16 cellular contexts compared by ENCODE assay signal in genomic region chr3:53238881-53239280, GRCh38. TPM values are rescaled to one million over a fixed set of nuclear protein-coding genes. Genes with fewer than 3 reads are reported as not detected.
DNase-seq lines count a peak whose midpoint lies in the region; ATAC-seq, FAIRE-seq and TF ChIP-seq lines count a peak whose summit lies in the region.
"Had no signal": no experiment of that assay in that cellular context is flagged by ENCODE, and none has a peak within 500 bp of the region (broad histone marks: within the 10 kb centered on the region; RNA-seq: fewer than 3 reads in every experiment).

No MANE protein-coding gene starts in this region.

- no peak for ATAC-seq in stimulated activated naive CD8-positive, alpha-beta T cell treated with anti-CD3 and anti-CD28 coated beads, Interleukin-15, amount 100 ng/mL, for 72 hours

- no peak overlapping the region for H4K8ac ChIP-seq in H9 (replicated peaks; ENCODE audit: insufficient read length, low read depth, low read length)

- H3K36me3 Mint-ChIP-seq in H9 (ENCODE audit: insufficient read depth in 1 of 3, low read depth in 3 of 3) = peaks cover 61 to 84% (median 84%) of the 10 kb centered on the region in 3 experiments

- H3K4me1 ChIP-seq in H9 (ENCODE audit: insufficient read depth, low read length) = peaks cover 3% of the 10 kb centered on the region; the same call in 1 of the 2 replicates
- peaks cover 79% of the 10 kb centered on the region for H3K4me1 ChIP-seq in adipocyte (ENCODE audit: control insufficient read depth, insufficient read depth, low read length)
- H3K4me1 ChIP-seq in keratinocyte (ENCODE audit: control insufficient read depth, extremely low read depth, insufficient read depth, low read length) = peaks cover 32% of the 10 kb centered on the region
- H3K4me1 ChIP-seq in small intestine (ENCODE audit: control insufficient read depth in 2 of 2, insufficient read depth in 1 of 2, low read depth in 1 of 2, low read length in 1 of 2) = peaks cover 5 to 6% of the 10 kb centered on the region in 2 donors

- H3K9me3 ChIP-seq in H9 (ENCODE audit: control insufficient read depth, low read depth, low read length) (no peaks in the 10 kb centered on the region), adipocyte (ENCODE audit: control insufficient read depth, low read length) (no peaks in the 10 kb centered on the region), keratinocyte (ENCODE audit: control insufficient read depth, low read depth, low read length) (no peaks in the 10 kb centered on the region), small intestine (ENCODE audit: control insufficient read depth, low read depth) (no peaks in the 10 kb centered on the region)
- H3K9me3 ChIP-seq: heart left ventricle, suprapubic skin had no signal

- no peaks in the 10 kb centered on the region for H3K23me2 ChIP-seq in H9 (ENCODE audit: insufficient read length, low read depth, low read length, poor library complexity, severe bottlenecking)

- no peak overlapping the region for H4K91ac ChIP-seq in H9 (ENCODE audit: insufficient read length, low read depth, low read length)

- H2AFZ ChIP-seq in H9 (ENCODE audit: low read length) (no peak overlapping the region), keratinocyte (ENCODE audit: control insufficient read depth, low read length) (no peak overlapping the region)

- H3K27ac ChIP-seq in H9 (ENCODE audit: insufficient read length, low read depth, low read length) (no peak overlapping the region), keratinocyte (ENCODE audit: control insufficient read depth, insufficient read depth, low read length) (peak overlapping the region; percentile 45), small intestine (ENCODE audit: low read depth in 1 of 2, low read length in 1 of 2) (peak overlapping the region; percentile 70 to 84)
- H3K27ac ChIP-seq: suprapubic skin had no signal

- H4K5ac ChIP-seq in H9 (ENCODE audit: insufficient read length, low read depth, low read length) = no peak overlapping the region

- H3K4me3 Mint-ChIP-seq in H9 = no peak overlapping the region
- H3K4me3 Mint-ChIP-seq in stimulated activated naive CD8-positive, alpha-beta T cell treated with anti-CD3 and anti-CD28 coated beads, Interleukin-15, amount 100 ng/mL, for 72 hours = no peak overlapping the region

- peak overlapping the region in 2 of 3 experiments; percentile 76 to 93; a peak in 4 of 7 replicates for H3K27ac Mint-ChIP-seq in H9
- H3K27ac Mint-ChIP-seq in stimulated activated naive CD8-positive, alpha-beta T cell treated with anti-CD3 and anti-CD28 coated beads, Interleukin-15, amount 100 ng/mL, for 72 hours = peak overlapping the region in 1 of 2 donors; percentile 88

- no peak overlapping the region for H2BK20ac ChIP-seq in H9 (ENCODE audit: low read depth, low read length, poor library complexity, severe bottlenecking)

- peaks cover 20% of the 10 kb centered on the region; the same call in 1 of the 2 replicates for H3K79me2 ChIP-seq in H9 (ENCODE audit: insufficient read depth, low read length)
- H3K79me2 ChIP-seq in keratinocyte (ENCODE audit: control insufficient read depth, insufficient read depth, low read length) = peaks cover 71% of the 10 kb centered on the region

- peaks cover 87% of the 10 kb centered on the region for H3K36me3 ChIP-seq in adipocyte (ENCODE audit: control insufficient read depth, insufficient read depth, low read length, severe bottlenecking)
- peaks cover 56 to 62% of the 10 kb centered on the region in 2 experiments for H3K36me3 ChIP-seq in keratinocyte (ENCODE audit: control insufficient read depth in 2 of 2, extremely low read depth in 1 of 2, insufficient read depth in 2 of 2, low read length in 2 of 2)
- peaks cover 9 to 19% of the 10 kb centered on the region in 2 donors for H3K36me3 ChIP-seq in small intestine (ENCODE audit: control insufficient read depth in 2 of 2, insufficient read depth in 2 of 2, low read length in 2 of 2)

- H2BK120ac ChIP-seq in H9 (ENCODE audit: low read depth, low read length, poor library complexity, severe bottlenecking) = no peak overlapping the region

- no peak overlapping the region for H3K23ac ChIP-seq in H9 (ENCODE audit: insufficient read length, low read depth, low read length)

- H3K9me3 Mint-ChIP-seq in H9 = no peaks in the 10 kb centered on the region
- H3K9me3 Mint-ChIP-seq in stimulated activated naive CD8-positive, alpha-beta T cell treated with anti-CD3 and anti-CD28 coated beads, Interleukin-15, amount 100 ng/mL, for 72 hours = no peaks in the 10 kb centered on the region

- no peak overlapping the region for H3K18ac ChIP-seq in H9 (ENCODE audit: insufficient read length, low read depth, low read length)

- no peak overlapping the region for H3T11ph ChIP-seq in H9 (ENCODE audit: low read length)

- no peaks in the 10 kb centered on the region for H3K27me3 Mint-ChIP-seq in H9 (ENCODE audit: low read depth)
- no peaks in the 10 kb centered on the region for H3K27me3 Mint-ChIP-seq in stimulated activated naive CD8-positive, alpha-beta T cell treated with anti-CD3 and anti-CD28 coated beads, Interleukin-15, amount 100 ng/mL, for 72 hours

- peak overlapping the region; percentile 18 for H3K4me3 ChIP-seq in adipocyte (ENCODE audit: low read length)
- H3K4me3 ChIP-seq in keratinocyte (ENCODE audit: control insufficient read depth in 2 of 3, extremely low read depth in 1 of 3, insufficient read depth in 2 of 3, low read depth in 1 of 3, low read length in 3 of 3) = no peak overlapping the region
- no peak overlapping the region for H3K4me3 ChIP-seq in small intestine (ENCODE audit: low read depth in 1 of 2, low read length in 2 of 2)
- H3K4me3 ChIP-seq: heart left ventricle, suprapubic skin had no signal

- DNase-seq in H9 = no peak
- DNase-seq in adipocyte (ENCODE audit: low read depth) = no peak
- DNase-seq in keratinocyte (ENCODE audit: low read depth, low spot score) = no peak
- DNase-seq in small intestine = no peak
- no peak for DNase-seq in stimulated activated naive CD8-positive, alpha-beta T cell treated with anti-CD3 and anti-CD28 coated beads, Interleukin-15, amount 100 ng/mL, for 72 hours
- DNase-seq in posterior vena cava (ENCODE audit: low spot score) = no peak
- no peak for DNase-seq in H4 (ENCODE audit: low spot score)
- no peak for DNase-seq in nucleus accumbens (lab: John Stamatoyannopoulos, UW)
- DNase-seq: COR-L47; effector CD8-positive, alpha-beta T cell; heart left ventricle; NCI-H1105 treated with DMSO at 0.1 percent for 48 hours; NCI-H446 treated with DMSO at 0.1 percent for 48 hours; retina; RPMI8226 had no signal

- H3K4me1 Mint-ChIP-seq in H9 = peaks cover 17 to 18% of the 10 kb centered on the region in 2 experiments
- H3K4me1 Mint-ChIP-seq in stimulated activated naive CD8-positive, alpha-beta T cell treated with anti-CD3 and anti-CD28 coated beads, Interleukin-15, amount 100 ng/mL, for 72 hours = peaks cover 32% of the 10 kb centered on the region

- H3K56ac ChIP-seq in H9 (ENCODE audit: insufficient read length, low read depth, low read length) = no peak overlapping the region

- no CpG with 5 or more reads among the region's 4 CpGs for WGBS in H9 (ENCODE audit: extremely low coverage, insufficient read length, low lambda C conversion rate)
- 64 to 85% (median 82%) methylated on average over 4 of the region's 4 CpGs for WGBS in small intestine, 3 donors

- H3K9me1 ChIP-seq in keratinocyte (ENCODE audit: control insufficient read depth, extremely low read depth, insufficient read depth, low read length) = peaks cover 12% of the 10 kb centered on the region

- H2BK12ac ChIP-seq in H9 (ENCODE audit: insufficient read length, low read depth, low read length) = no peak overlapping the region

- no peak overlapping the region for H2AK5ac ChIP-seq in H9 (ENCODE audit: insufficient read length, low read length)

- no peak for TF ChIP-seq CTCF in H9 (conservative IDR thresholded peaks at IDR 0.05)
- TF ChIP-seq CTCF in keratinocyte (optimal IDR thresholded peaks at IDR 0.05 in 1 of 3, IDR thresholded peaks at IDR 0.05 in 1 of 3, conservative IDR thresholded peaks at IDR 0.05 in 1 of 3; ENCODE audit: extremely low read depth in 1 of 3, insufficient read depth in 2 of 3, low read length in 3 of 3) = no peak

- no peak overlapping the region for H2BK5ac ChIP-seq in H9 (ENCODE audit: insufficient read length, low read length)

- no peaks in the 10 kb centered on the region for H4K20me1 ChIP-seq in H9 (ENCODE audit: control insufficient read depth, insufficient read depth, insufficient read length)
- H4K20me1 ChIP-seq in keratinocyte (ENCODE audit: control insufficient read depth, extremely low read depth, insufficient read depth, low read length) = peaks cover 30% of the 10 kb centered on the region

- H3K79me1 ChIP-seq in H9 (ENCODE audit: insufficient read depth, low read depth, low read length, poor library complexity, severe bottlenecking) = peaks cover 25% of the 10 kb centered on the region

- intact Hi-C loops in posterior vena cava (cut with DNase I) = no loop called here

- dilution Hi-C loops in keratinocyte (cut with MboI; ENCODE audit: extremely low pct_ligation_motif_present, low sequenced_read_pairs) = no loop called here

- no peak for FAIRE-seq in keratinocyte (lab: Jason Lieb, UNC)
- FAIRE-seq in small intestine (lab: Jason Lieb, UNC) = no peak

- H2BK15ac ChIP-seq in H9 (ENCODE audit: low read depth, low read length) = no peak overlapping the region

- H3K14ac ChIP-seq in H9 (ENCODE audit: insufficient read depth, low read length) = no peak overlapping the region

- H3K27me3 ChIP-seq in H9 (ENCODE audit: insufficient read depth, low read length) (no peaks in the 10 kb centered on the region), adipocyte (replicated peaks; ENCODE audit: control insufficient read depth, insufficient read depth, low read length) (no peaks in the 10 kb centered on the region), keratinocyte (ENCODE audit: control insufficient read depth, extremely low read depth, insufficient read depth, low read length) (no peaks in the 10 kb centered on the region), small intestine (ENCODE audit: control insufficient read depth in 2 of 2, insufficient read depth in 2 of 2, low read length in 2 of 2) (no peaks in the 10 kb centered on the region)
- H3K27me3 ChIP-seq: heart left ventricle, suprapubic skin had no signal

- H3K9ac ChIP-seq in H9 (ENCODE audit: extremely low read depth, insufficient read length, low read length) = no peak overlapping the region
- H3K9ac ChIP-seq in adipocyte (ENCODE audit: low read length) = peak overlapping the region; percentile 48
- no peak overlapping the region for H3K9ac ChIP-seq in keratinocyte (ENCODE audit: control insufficient read depth, extremely low read depth, insufficient read depth, low read length)

- no peak overlapping the region for H3K4ac ChIP-seq in H9 (ENCODE audit: low read depth, low read length)

- H3K4me2 ChIP-seq in H9 (ENCODE audit: insufficient read depth, insufficient read length, low read length) = no peak overlapping the region
- no peak overlapping the region for H3K4me2 ChIP-seq in keratinocyte (ENCODE audit: control insufficient read depth, extremely low read depth, insufficient read depth, low read depth, low read length)

RNA-seq across cellular contexts. Expression of gene TKT, which starts 16.9 kb away (rescaled TPM):
- total RNA-seq in H9 (2021) (650 and 676 TPM in 2 replicates), posterior vena cava (100 to 1,000 TPM; 123 to 125 TPM)
- polyA plus RNA-seq in keratinocyte (225 to 282 TPM (median 266 TPM) in 3 replicates), small intestine (100 to 1,000 TPM in 1 of 3 donors, 10 to 100 TPM in 2; 58.8 to 407 (median 92.1) TPM)
- polyA plus RNA-seq in keratinocyte (2011; ENCODE audit: low read depth) = 49.0 TPM
- polyA plus RNA-seq in keratinocyte (2011; cell fraction: cytosol; rRNA removed) = 157 and 279 TPM in 2 replicates
- polyA plus RNA-seq in keratinocyte (2011; cell fraction: nucleus; rRNA removed) = 177 and 237 TPM in 2 replicates
- 176 and 519 TPM in 2 replicates for polyA plus RNA-seq in keratinocyte (2012; ENCODE audit: low replicate concordance)
- 167 to 388 TPM (median 197 TPM) in 3 replicates for polyA minus RNA-seq in keratinocyte
- polyA minus RNA-seq in keratinocyte (2011; cell fraction: cytosol; rRNA and poly(A)+ RNA removed) = 270 TPM
- 129 and 143 TPM in 2 replicates for polyA minus RNA-seq in keratinocyte (2011; cell fraction: nucleus; rRNA and poly(A)+ RNA removed)
- total RNA-seq in H4 (2014; rRNA removed; shearing (Covaris generic)) = 404 and 447 TPM in 2 replicates
